ENCODE assay signal across 9 cellular contexts in the genomic region with DNA sequence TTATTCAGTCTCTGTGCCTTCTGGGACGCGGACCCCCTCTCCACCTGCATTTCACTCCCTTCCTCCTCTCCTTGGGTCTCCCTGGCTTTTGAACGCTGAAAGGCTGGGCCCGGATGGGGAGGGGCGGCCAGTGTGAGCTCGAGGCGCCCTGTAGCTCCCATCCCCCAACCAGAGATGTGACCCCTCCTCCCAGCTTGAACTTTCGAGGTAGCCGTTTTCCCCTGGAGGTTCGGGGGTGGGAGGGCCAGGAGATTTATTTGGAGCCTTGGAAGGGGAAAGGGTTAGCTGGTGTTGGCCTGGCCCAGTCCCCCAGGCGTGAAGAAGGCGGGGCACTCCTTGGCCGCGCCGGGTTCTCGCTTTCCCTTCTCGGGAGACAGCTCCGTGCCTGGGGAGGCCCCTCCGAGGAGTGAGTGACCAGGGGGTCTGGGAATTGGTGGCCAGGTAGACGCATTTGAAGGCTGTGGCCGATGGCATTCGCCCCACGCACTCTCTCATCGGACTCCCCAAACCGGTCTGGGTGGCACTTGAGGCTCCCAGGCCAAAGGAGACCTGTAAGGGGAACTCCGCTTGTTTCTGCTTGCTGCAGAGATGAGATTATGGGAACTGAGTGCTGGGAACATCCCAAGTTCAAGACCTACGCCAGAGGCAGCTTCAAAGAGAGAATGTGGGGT. TPM values are rescaled to one million over a fixed set of nuclear protein-coding genes. Genes with fewer than 3 reads are reported as not detected.
DNase-seq lines count a peak whose midpoint lies in the region; ATAC-seq and TF ChIP-seq lines count a peak whose summit lies in the region.
"Had no signal": no experiment of that assay in that cellular context is flagged by ENCODE, and none has a peak within 500 bp of the region (broad histone marks: within the 10 kb centered on the region; RNA-seq: fewer than 3 reads in every experiment).

No MANE protein-coding gene starts in this region.

- TF ChIP-seq CTCF in RWPE2 (IDR thresholded peaks at IDR 0.05; ENCODE audit: poor library complexity, severe bottlenecking): no peak
- TF ChIP-seq CTCF in left lung (IDR thresholded peaks at IDR 0.05): no peak

- peaks cover 10% of the 10 kb centered on the region for H3K4me1 ChIP-seq in RWPE2 (ENCODE audit: insufficient read depth, poor library complexity, severe bottlenecking)
- peaks cover 11 to 45% of the 10 kb centered on the region in 2 donors for H3K4me1 ChIP-seq in left lung

- H3K4me3 ChIP-seq in RWPE2 (ENCODE audit: severe bottlenecking): peak overlapping the region; percentile 70
- H3K4me3 ChIP-seq in left lung: peak overlapping the region; percentile 64 to 69

- intact Hi-C loops in left lung (cut with DNase I): no loop called here

- no peaks in the 10 kb centered on the region for H3K27me3 ChIP-seq in RWPE2 (ENCODE audit: insufficient read depth, poor library complexity, severe bottlenecking)
- H3K27me3 ChIP-seq in left lung: no peaks in the 10 kb centered on the region

- H3K27ac ChIP-seq in RWPE2 (ENCODE audit: poor library complexity, severe bottlenecking) (peak overlapping the region; percentile 20), left lung (peak overlapping the region; percentile 69 to 76)

- H3K9me3 ChIP-seq in RWPE2 (ENCODE audit: severe bottlenecking) (no peaks in the 10 kb centered on the region), left lung (no peaks in the 10 kb centered on the region)

- H3K36me3 ChIP-seq in RWPE2 (ENCODE audit: low read depth): peaks cover 32% of the 10 kb centered on the region
- H3K36me3 ChIP-seq in left lung: peaks cover 0 to 7% of the 10 kb centered on the region in 2 donors

- DNase-seq in RWPE2 (ENCODE audit: low spot score): no peak
- DNase-seq in cerebellar cortex (ENCODE audit: low spot score): peak; percentile 50
- DNase-seq in left lung: peak; percentile 76 to 87
- DNase-seq in stimulated activated naive CD8-positive, alpha-beta T cell treated with anti-CD3 and anti-CD28 coated beads, Interleukin-15, Interleukin-2, amounts not matched to agents 100 U/mL and 50 U/mL, for 24 hours: peak; percentile 22
- no peak for DNase-seq in cortex of kidney (lab: John Stamatoyannopoulos, UW)
- DNase-seq in NOMO-1 treated with dmso at 0.1 percent for 144 hours (lab: John Stamatoyannopoulos, UW; ENCODE audit: unreplicated experiment): no peak

- ATAC-seq in GM18909 (IDR thresholded peaks at IDR 0.05; ENCODE audit: poor library complexity, unreplicated experiment) (peak; percentile 37), RWPE2 (ENCODE audit: low read depth) (peak; percentile 35; the same call in 1 of the 3 replicates), left lung (peak; percentile 72), HG02981 (IDR thresholded peaks at IDR 0.05; ENCODE audit: unreplicated experiment) (no peak)
- ATAC-seq in stimulated activated naive CD8-positive, alpha-beta T cell treated with anti-CD3 and anti-CD28 coated beads, Interleukin-15, Interleukin-2, amounts not matched to agents 100 U/mL and 50 U/mL, for 24 hours: peak; percentile 24

RNA-seq across cellular contexts. Expression of gene LDAF1, which starts 0.9 kb away (rescaled TPM):
- total RNA-seq in left lung: 10 to 100 TPM; 27.9 to 36.9 TPM

RNA-seq across cellular contexts. Expression of gene DNAH3, which starts 8.8 kb away (rescaled TPM):
- 1 to 10 TPM in 1 of 2 donors, not detected in 1; 6.4 TPM for total RNA-seq in left lung

RNA-seq across cellular contexts. Expression of gene ZP2, which starts 52.0 kb away (rescaled TPM):
- not detected for total RNA-seq in left lung
- total RNA-seq: T-helper 2 cell treated with Interferon-gamma antibody and Interleukin-4, amounts not matched to agents 100 ng/mL and 5 ng/mL, for 36 hours had no signal

Comparison
In these comparisons a context has a peak if more than half of its experiments do, and no peak if none do; other contexts are left out.
1. DNase-seq: peak in cerebellar cortex (single experiment), left lung (2 of 2) and stimulated activated naive CD8-positive, alpha-beta T cell treated with anti-CD3 and anti-CD28 coated beads, Interleukin-15, Interleukin-2, amounts not matched to agents 100 U/mL and 50 U/mL, for 24 hours (single experiment); none in RWPE2 (single experiment), cortex of kidney (single experiment) and NOMO-1 treated with dmso at 0.1 percent for 144 hours (single experiment).